26 cellular contexts compared by ENCODE assay signal in the genomic region with DNA sequence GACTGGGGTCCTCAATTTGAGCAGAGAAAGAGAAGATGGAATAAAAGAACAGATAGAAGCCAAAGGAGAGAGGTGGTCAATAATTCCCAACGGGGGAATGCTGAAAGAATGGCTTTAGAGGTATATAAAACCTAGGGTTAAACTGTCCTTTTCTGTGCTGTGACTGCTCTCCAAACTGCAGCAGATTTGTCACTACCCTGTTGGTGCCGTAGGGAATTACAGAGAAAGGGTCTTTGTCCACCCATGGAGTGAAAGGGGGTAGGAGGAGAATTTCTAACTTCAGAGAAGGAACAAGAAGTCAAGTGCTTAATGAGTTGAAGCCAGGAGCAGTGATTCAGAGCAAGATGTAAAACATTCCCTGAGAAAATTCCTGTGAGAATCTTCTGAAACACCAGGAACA.
A peak's percentile ranks its signal among the peaks of the same experiment; 100 is the strongest.
DNase-seq lines count a peak whose midpoint lies in the region; FAIRE-seq and TF ChIP-seq lines count a peak whose summit lies in the region.
"Had no signal": no experiment of that assay in that cellular context is flagged by ENCODE, and none has a peak within 500 bp of the region (broad histone marks: within the 10 kb centered on the region; RNA-seq: fewer than 3 reads in every experiment).

No MANE protein-coding gene starts in this region.

- no peak overlapping the region for H3K4ac ChIP-seq in H1 (replicated peaks; ENCODE audit: insufficient read length, low read depth, low read length)

- no peak overlapping the region for H3K4me3 Mint-ChIP-seq in nephron progenitor cell
- H3K4me3 Mint-ChIP-seq: memory B cell; stimulated activated naive B cell treated with anti-CD40 and anti-IgM and Interleukin-4, amounts not matched to agents 10 μg/mL and 1 μg/mL and 100 μg/mL, for 72 hours had no signal

- TF ChIP-seq RAD21 in H1 (IDR thresholded peaks at IDR 0.05 in 1 of 2, conservative IDR thresholded peaks at IDR 0.05 in 1 of 2; ENCODE audit: low read depth in 2 of 2, low read length in 2 of 2): peak; percentile 9 to 22; a peak in 2 of 4 replicates

- no peak for DNase-seq in GM12864 (ENCODE audit: low read depth)
- DNase-seq in HEK293T (ENCODE audit: extremely low spot score): peak; percentile 8
- DNase-seq in H1 (ENCODE audit: low read depth in 1 of 2, low spot score in 2 of 2): no peak
- DNase-seq in nephron progenitor cell: no peak
- no peak for DNase-seq in D341Med (ENCODE audit: low spot score)
- no peak for DNase-seq in SJCRH30
- no peak for DNase-seq in GF-D8 (lab: John Stamatoyannopoulos, UW)
- DNase-seq: activated CD4-positive, CD25-positive, alpha-beta regulatory T cell treated with anti-CD3 and anti-CD28 coated beads, Interleukin-2, amount 50 U/mL, for 72 hours; activated CD8-positive, alpha-beta memory T cell treated with anti-CD3 and anti-CD28 coated beads for 24 hours; activated gamma-delta T cell; activated T-cell treated with anti-CD3 and anti-CD28 coated beads, Interleukin-2, amount 50 U/mL, for 1 hour; dorsolateral prefrontal cortex; left cardiac atrium; NCI-H1048; NCI-H2029 treated with DMSO at 0.1 percent for 48 hours; ovary; PC-3; Right ventricle myocardium superior; stimulated activated CD4-positive, alpha-beta T cell treated with anti-CD3 and anti-CD28 coated beads, Interleukin-4, amount 100 ng/mL, for 24 hours; stimulated activated naive B cell treated with anti-CD40 and anti-IgM and Interleukin-4, amounts not matched to agents 10 μg/mL and 1 μg/mL and 100 μg/mL, for 72 hours had no signal

- H3K9me3 Mint-ChIP-seq in nephron progenitor cell: no peaks in the 10 kb centered on the region
- H3K9me3 Mint-ChIP-seq: memory B cell had no signal

- no peak overlapping the region for H3K9ac ChIP-seq in H1 (replicated peaks in 1 of 4; ENCODE audit: extremely low read depth in 1 of 4, low read depth in 3 of 4, low read length in 3 of 4)

- CTCF ChIA-PET in HEK293T (lab: Yijun Ruan, JAX): no interaction called here
- CTCF ChIA-PET in H1 (lab: Charles Lee; ENCODE audit: partially characterized antibody): interaction anchor here (0.9 to 1.2 kb wide), 3 partner anchors 10 to 33 kb away, joined by 3 read pairs; no protein-coding TSS in a partner anchor

- no peak overlapping the region for H2BK20ac ChIP-seq in H1 (ENCODE audit: low read length)

- no peak overlapping the region; the same call in 1 of the 2 replicates for H2BK12ac ChIP-seq in H1 (ENCODE audit: low read depth, low read length)

- POLR2A ChIA-PET in HEK293T (lab: Yijun Ruan, JAX) (no interaction called here), H1 (lab: Charles Lee; ENCODE audit: partially characterized antibody) (no interaction called here)

- H3K4me2 ChIP-seq in H1 (ENCODE audit: insufficient read depth in 1 of 2, low read depth in 2 of 2, low read length in 2 of 2): no peak overlapping the region

- no peaks in the 10 kb centered on the region for H3K27me3 ChIP-seq in H1 (replicated peaks in 1 of 4; ENCODE audit: control insufficient read depth in 3 of 4, extremely low read depth in 1 of 4, insufficient read depth in 3 of 4, low read length in 3 of 4)
- no peaks in the 10 kb centered on the region for H3K27me3 ChIP-seq in SJCRH30
- H3K27me3 ChIP-seq: dorsolateral prefrontal cortex, ovary, right atrium auricular region, suprapubic skin had no signal

- no peaks in the 10 kb centered on the region for H3K27me3 Mint-ChIP-seq in nephron progenitor cell (ENCODE audit: low read depth, poor library complexity)
- H3K27me3 Mint-ChIP-seq: stimulated activated naive B cell treated with anti-CD40 and anti-IgM and Interleukin-4, amounts not matched to agents 10 μg/mL and 1 μg/mL and 100 μg/mL, for 72 hours had no signal

- no peak overlapping the region for H3K4me3 ChIP-seq in GM12864 (ENCODE audit: low read depth, low read length)
- no peak overlapping the region for H3K4me3 ChIP-seq in H1 (ENCODE audit: extremely low read depth in 1 of 4, insufficient read depth in 2 of 4, low read depth in 3 of 4, low read length in 4 of 4)
- H3K4me3 ChIP-seq in SJCRH30: no peak overlapping the region
- H3K4me3 ChIP-seq: dorsolateral prefrontal cortex, ovary, right atrium auricular region, suprapubic skin had no signal

- no peak overlapping the region for H3K27ac ChIP-seq in H1 (ENCODE audit: low read depth, low read length)
- H3K27ac ChIP-seq in SJCRH30: no peak overlapping the region
- H3K27ac ChIP-seq: C4-2B, dorsolateral prefrontal cortex, ovary, right atrium auricular region, suprapubic skin had no signal

- no peaks in the 10 kb centered on the region for H3K23me2 ChIP-seq in H1 (ENCODE audit: low read depth, low read length)

- no peaks in the 10 kb centered on the region for H3K4me1 Mint-ChIP-seq in nephron progenitor cell
- H3K4me1 Mint-ChIP-seq: memory B cell; stimulated activated naive B cell treated with anti-CD40 and anti-IgM and Interleukin-4, amounts not matched to agents 10 μg/mL and 1 μg/mL and 100 μg/mL, for 72 hours had no signal

- no peak overlapping the region for H2BK120ac ChIP-seq in H1 (replicated peaks; ENCODE audit: low read depth, low read length)

- H3K36me3 Mint-ChIP-seq in nephron progenitor cell (ENCODE audit: low read depth): no peaks in the 10 kb centered on the region
- H3K36me3 Mint-ChIP-seq: memory B cell; stimulated activated naive B cell treated with anti-CD40 and anti-IgM and Interleukin-4, amounts not matched to agents 10 μg/mL and 1 μg/mL and 100 μg/mL, for 72 hours had no signal

- H2AFZ ChIP-seq in H1 (ENCODE audit: low read length): peak overlapping the region; percentile 71; the same call in 1 of the 2 replicates

- no peak for TF ChIP-seq POLR2A in H1 (IDR thresholded peaks at IDR 0.05; ENCODE audit: control extremely low read depth in 1 of 2, low read depth in 2 of 2, low read length in 2 of 2)

- no peak overlapping the region for H2BK15ac ChIP-seq in H1 (ENCODE audit: low read length)

- peak overlapping the region; percentile 41 for H3K27ac Mint-ChIP-seq in nephron progenitor cell
- H3K27ac Mint-ChIP-seq: memory B cell; stimulated activated naive B cell treated with anti-CD40 and anti-IgM and Interleukin-4, amounts not matched to agents 10 μg/mL and 1 μg/mL and 100 μg/mL, for 72 hours had no signal

- H3K4me1 ChIP-seq in H1 (replicated peaks in 1 of 4; ENCODE audit: control insufficient read depth in 3 of 4, insufficient read depth in 4 of 4, low read length in 3 of 4) (peaks cover 0 to 2% (median 0%) of the 10 kb centered on the region in 4 experiments; a peak in 1 of 7 replicates), SJCRH30 (no peaks in the 10 kb centered on the region)
- H3K4me1 ChIP-seq: right atrium auricular region, suprapubic skin had no signal

- 80% methylated on average over 2 of the region's 2 CpGs; no CpG with 5 or more reads in 1 of the 2 experiments for WGBS in H1 (ENCODE audit: extremely low coverage in 1 of 2, insufficient coverage in 1 of 2, insufficient read length in 1 of 2, insufficient replicate concordance in 2 of 2, low coverage in 1 of 2, low lambda C conversion rate in 2 of 2, missing lambda C conversion rate in 1 of 2), 2 experiments

- TF ChIP-seq EP300 in H1 (IDR thresholded peaks at IDR 0.05; ENCODE audit: borderline replicate concordance in 1 of 2, low read depth in 2 of 2, low read length in 2 of 2): no peak

- no peak overlapping the region for H3K23ac ChIP-seq in H1 (ENCODE audit: insufficient read length)

- H2AK5ac ChIP-seq in H1 (ENCODE audit: low read depth, low read length): no peak overlapping the region

- H3K36me3 ChIP-seq in H1 (ENCODE audit: control insufficient read depth in 2 of 4, insufficient read depth in 4 of 4, low read length in 3 of 4) (no peaks in the 10 kb centered on the region), SJCRH30 (peaks cover 2% of the 10 kb centered on the region; the same call in 1 of the 2 replicates)
- H3K36me3 ChIP-seq: ovary, right atrium auricular region, suprapubic skin had no signal

- H4K91ac ChIP-seq in H1 (replicated peaks; ENCODE audit: insufficient read length, low read length): no peak overlapping the region

- no peak overlapping the region for H3K56ac ChIP-seq in H1 (replicated peaks; ENCODE audit: insufficient read length, low read depth, low read length)

- H3K79me1 ChIP-seq in H1 (ENCODE audit: low read depth, low read length): no peaks in the 10 kb centered on the region

- no peaks in the 10 kb centered on the region for H3K79me2 ChIP-seq in H1 (ENCODE audit: control insufficient read depth in 1 of 2, insufficient read depth in 2 of 2, low read length in 2 of 2)

- peak; percentile 62 for FAIRE-seq in H1 (lab: Jason Lieb, UNC)
- FAIRE-seq: G401.6, H54 had no signal

- no peak overlapping the region for H3K14ac ChIP-seq in H1 (ENCODE audit: insufficient read length)

- H3K9me3 ChIP-seq in H1 (ENCODE audit: insufficient read depth in 2 of 2, low read depth in 1 of 2, low read length in 1 of 2): no peaks in the 10 kb centered on the region
- no peaks in the 10 kb centered on the region; the same call in 1 of the 2 replicates for H3K9me3 ChIP-seq in SJCRH30 (replicated peaks)
- H3K9me3 ChIP-seq: ovary, right atrium auricular region, suprapubic skin had no signal

- no peak overlapping the region for H4K8ac ChIP-seq in H1 (ENCODE audit: extremely low read depth, insufficient read depth, low read length)

- no peaks in the 10 kb centered on the region for H4K20me1 ChIP-seq in H1 (replicated peaks in 1 of 2; ENCODE audit: control insufficient read depth in 1 of 2, insufficient read depth in 2 of 2, low read length in 2 of 2)

- TF ChIP-seq CTCF in GM12864 (IDR thresholded peaks at IDR 0.05; ENCODE audit: low read depth, low read length, missing control alignments) (peak; percentile 20), H1 (IDR thresholded peaks at IDR 0.05; ENCODE audit: control extremely low read depth in 1 of 3, insufficient read depth in 1 of 3, low read depth in 1 of 3, low read length in 3 of 3) (peak in 2 of 3 experiments; percentile 13 to 38; a peak in 1 of 4 replicates), nephron progenitor cell (IDR thresholded peaks at IDR 0.05) (peak; percentile 13)

- no peak overlapping the region for H2BK5ac ChIP-seq in H1 (ENCODE audit: low read depth, low read length)

- no peak overlapping the region for H4K5ac ChIP-seq in H1 (ENCODE audit: insufficient read length, low read depth, low read length)

- H3K18ac ChIP-seq in H1 (ENCODE audit: extremely low read depth, low read length): no peak overlapping the region

TF ChIP-seq in HEK293T, 16 proteins besides CTCF, POLR2A, EP300 and RAD21:
- TF ChIP-seq LEF1 (IDR thresholded peaks at IDR 0.05; ENCODE audit: borderline replicate concordance): no peak
- no peak for TF ChIP-seq TARDBP (IDR thresholded peaks at IDR 0.05)
TF ChIP-seq in HEK293T: peak in this region for 0.

TF ChIP-seq in H1, 55 proteins besides CTCF, POLR2A, EP300 and RAD21 (continues in another document):
- no peak for TF ChIP-seq ZNF274 (IDR thresholded peaks at IDR 0.05; ENCODE audit: borderline replicate concordance, extremely low read depth, low read length)
- no peak for TF ChIP-seq CTBP2 (IDR thresholded peaks at IDR 0.05; ENCODE audit: borderline replicate concordance, insufficient read depth, insufficient read length, low read length)
- no peak for TF ChIP-seq BRCA1 (IDR thresholded peaks at IDR 0.05; ENCODE audit: low read depth, low read length)
- TF ChIP-seq POU5F1 (IDR thresholded peaks at IDR 0.05; ENCODE audit: low read depth, low read length): no peak
- no peak for TF ChIP-seq TBP (IDR thresholded peaks at IDR 0.05; ENCODE audit: low read depth, low read length)
